In genomic region chr5:96808541-96808828, GRCh38 we compare ENCODE assay signal across 1 cellular context.
TF ChIP-seq lines count a peak whose summit lies in the region.

No MANE protein-coding gene starts in this region.

TF ChIP-seq in K562, 482 proteins besides CTCF, POLR2A, EP300 and RAD21 (continued from another document and continues in another):
- TF ChIP-seq MLLT1 (IDR thresholded peaks at IDR 0.05) = no peak
- no peak for TF ChIP-seq PHF20 (IDR thresholded peaks at IDR 0.05; ENCODE audit: partially characterized antibody)
- no peak for TF ChIP-seq HMGXB4 (CRISPR knock-in tag; IDR thresholded peaks at IDR 0.05)
- no peak for TF ChIP-seq ZFP1 (CRISPR knock-in tag; IDR thresholded peaks at IDR 0.05)
- no peak for TF ChIP-seq RBM17 (IDR thresholded peaks at IDR 0.05; ENCODE audit: borderline replicate concordance, low read depth, low read length)
- peak; percentile 87; the same call in 1 of the 2 replicates for TF ChIP-seq POLR2H (tag; IDR thresholded peaks at IDR 0.05; ENCODE audit: low read depth)
- TF ChIP-seq E2F3 (CRISPR knock-in tag; IDR thresholded peaks at IDR 0.05) = no peak
- TF ChIP-seq ZNF232 (CRISPR knock-in tag; IDR thresholded peaks at IDR 0.05) = no peak
- no peak for TF ChIP-seq ZNF217 (CRISPR knock-in tag; IDR thresholded peaks at IDR 0.05)
- TF ChIP-seq TAF1 (IDR thresholded peaks at IDR 0.05; ENCODE audit: control insufficient read depth, extremely low read depth, insufficient read depth, low read length, severe bottlenecking) = peak; percentile 47
- TF ChIP-seq CBX3 (IDR thresholded peaks at IDR 0.05; ENCODE audit: borderline replicate concordance in 1 of 2, low read length in 2 of 2) = 0 out of 3 replicates have a peak, but pooled peaks of 1 of the 2 experiments have one; percentile 3
- no peak for TF ChIP-seq ZNF76 (CRISPR knock-in tag; IDR thresholded peaks at IDR 0.05; ENCODE audit: borderline replicate concordance)
- no peak for TF ChIP-seq ZC3H8 (IDR thresholded peaks at IDR 0.05)
- no peak for TF ChIP-seq ZNF431 (CRISPR knock-in tag; IDR thresholded peaks at IDR 0.05)
- TF ChIP-seq TRIM25 (IDR thresholded peaks at IDR 0.05; ENCODE audit: borderline replicate concordance) = no peak
- TF ChIP-seq POLR3A (IDR thresholded peaks at IDR 0.05; ENCODE audit: borderline replicate concordance, extremely low read depth, insufficient read depth, insufficient read length) = no peak
- TF ChIP-seq HEY1 (CRISPR knock-in tag; IDR thresholded peaks at IDR 0.05; ENCODE audit: borderline replicate concordance) = no peak
- TF ChIP-seq RBFOX2 (IDR thresholded peaks at IDR 0.05; ENCODE audit: low read depth, low read length) = no peak
- no peak for TF ChIP-seq CBX5 (IDR thresholded peaks at IDR 0.05; ENCODE audit: borderline replicate concordance, low read depth)
- TF ChIP-seq GTF2B (IDR thresholded peaks at IDR 0.05; ENCODE audit: extremely low read depth, insufficient read length) = peak; percentile 6
- TF ChIP-seq ATF3 (IDR thresholded peaks at IDR 0.05) = no peak
- no peak for TF ChIP-seq ATF3 (CRISPR knock-in tag; conservative IDR thresholded peaks at IDR 0.05)
- no peak for TF ChIP-seq ZNF668 (CRISPR knock-in tag; IDR thresholded peaks at IDR 0.05)
- no peak; a peak in 1 of 4 replicates for TF ChIP-seq MAZ (CRISPR knock-in tag; conservative IDR thresholded peaks at IDR 0.05 in 1 of 2, IDR thresholded peaks at IDR 0.05 in 1 of 2)
- no peak for TF ChIP-seq TRIM28 (IDR thresholded peaks at IDR 0.05)
- no peak for TF ChIP-seq KLF16 (IDR thresholded peaks at IDR 0.05)
- TF ChIP-seq THRAP3 (IDR thresholded peaks at IDR 0.05; ENCODE audit: borderline replicate concordance) = no peak
- no peak for TF ChIP-seq ZNF449 (CRISPR knock-in tag; IDR thresholded peaks at IDR 0.05)
- TF ChIP-seq CHCHD3 (CRISPR knock-in tag; IDR thresholded peaks at IDR 0.05) = no peak
- no peak for TF ChIP-seq FOXJ3 (CRISPR knock-in tag; IDR thresholded peaks at IDR 0.05)
- no peak for TF ChIP-seq ZNF740 (CRISPR knock-in tag; IDR thresholded peaks at IDR 0.05)
- no peak; a peak in 1 of 4 replicates for TF ChIP-seq ZNF740 (tag; IDR thresholded peaks at IDR 0.05)
- no peak for TF ChIP-seq ZNF778 (CRISPR knock-in tag; IDR thresholded peaks at IDR 0.05)
- TF ChIP-seq YY1 (IDR thresholded peaks at IDR 0.05; ENCODE audit: borderline replicate concordance in 1 of 3, control insufficient read depth in 1 of 3, extremely low read depth in 1 of 3, insufficient read depth in 3 of 3, insufficient read length in 1 of 3, insufficient replicate concordance in 2 of 3, low read depth in 1 of 3, low read length in 2 of 3) = no peak
- TF ChIP-seq POLR2B (IDR thresholded peaks at IDR 0.05; ENCODE audit: low read depth, partially characterized antibody) = no peak
- TF ChIP-seq ZNF24 (IDR thresholded peaks at IDR 0.05) = 0 out of 2 replicates have a peak, but pooled peaks have one; percentile 13
- no peak for TF ChIP-seq U2AF1 (optimal IDR thresholded peaks at IDR 0.05; ENCODE audit: low read depth, low read length)
- no peak for TF ChIP-seq SRSF9 (IDR thresholded peaks at IDR 0.05; ENCODE audit: borderline replicate concordance, low read depth, low read length)
- TF ChIP-seq CREB3L1 (IDR thresholded peaks at IDR 0.05; ENCODE audit: borderline replicate concordance, low read depth) = peak; percentile 10; the same call in 1 of the 2 replicates
- no peak for TF ChIP-seq BMI1 (IDR thresholded peaks at IDR 0.05; ENCODE audit: low read length)
- TF ChIP-seq MYNN (IDR thresholded peaks at IDR 0.05) = no peak
- no peak for TF ChIP-seq MYNN (CRISPR knock-in tag; IDR thresholded peaks at IDR 0.05)
- TF ChIP-seq TSC22D4 (tag; IDR thresholded peaks at IDR 0.05) = no peak
- TF ChIP-seq ATF1 (CRISPR knock-in tag; IDR thresholded peaks at IDR 0.05) = no peak
- peak; percentile 79 for TF ChIP-seq ATF1 (tag; IDR thresholded peaks at IDR 0.05)
- TF ChIP-seq ZNF780A (CRISPR knock-in tag; IDR thresholded peaks at IDR 0.05) = no peak
- TF ChIP-seq PHF8 (IDR thresholded peaks at IDR 0.05; ENCODE audit: borderline replicate concordance, low read length) = peak; percentile 2; the same call in 1 of the 2 replicates
- no peak for TF ChIP-seq ELK1 (CRISPR knock-in tag; IDR thresholded peaks at IDR 0.05)
- no peak for TF ChIP-seq MECOM (CRISPR knock-in tag; IDR thresholded peaks at IDR 0.05)
- no peak for TF ChIP-seq IRF2 (CRISPR knock-in tag; IDR thresholded peaks at IDR 0.05)
- no peak for TF ChIP-seq IFI16 (CRISPR knock-in tag; IDR thresholded peaks at IDR 0.05)
- no peak for TF ChIP-seq RBM22 (IDR thresholded peaks at IDR 0.05; ENCODE audit: low read depth, low read length, poor library complexity, severe bottlenecking)
- TF ChIP-seq MED1 (CRISPR knock-in tag; IDR thresholded peaks at IDR 0.05; ENCODE audit: borderline replicate concordance) = no peak
- TF ChIP-seq HOXB6 (CRISPR knock-in tag; IDR thresholded peaks at IDR 0.05; ENCODE audit: borderline replicate concordance) = no peak
- TF ChIP-seq MAFK (IDR thresholded peaks at IDR 0.05; ENCODE audit: low read length) = no peak
- TF ChIP-seq ZNF444 (CRISPR knock-in tag; IDR thresholded peaks at IDR 0.05) = no peak
- no peak for TF ChIP-seq JUN (IDR thresholded peaks at IDR 0.05; ENCODE audit: borderline replicate concordance, low read depth, low read length)
- no peak for TF ChIP-seq JUN (CRISPR knock-in tag; IDR thresholded peaks at IDR 0.05; ENCODE audit: borderline replicate concordance)
- TF ChIP-seq FOXM1 (IDR thresholded peaks at IDR 0.05; ENCODE audit: low read depth) = no peak
- TF ChIP-seq FOXM1 (CRISPR knock-in tag; IDR thresholded peaks at IDR 0.05; ENCODE audit: low read depth) = no peak
- TF ChIP-seq CBX8 (IDR thresholded peaks at IDR 0.05; ENCODE audit: borderline replicate concordance, extremely low read depth, low read depth, low read length, poor library complexity, severe bottlenecking) = no peak
- TF ChIP-seq PML (IDR thresholded peaks at IDR 0.05; ENCODE audit: low read length) = peak; percentile 19
- no peak for TF ChIP-seq ELF1 (tag; IDR thresholded peaks at IDR 0.05)
- no peak for TF ChIP-seq IRF1 (CRISPR knock-in tag; IDR thresholded peaks at IDR 0.05; ENCODE audit: borderline replicate concordance)
- TF ChIP-seq KAT8 (IDR thresholded peaks at IDR 0.05; ENCODE audit: low read depth) = no peak
- no peak for TF ChIP-seq EHMT2 (IDR thresholded peaks at IDR 0.05)
- no peak for TF ChIP-seq MXI1 (IDR thresholded peaks at IDR 0.05; ENCODE audit: low read depth, low read length)
